In genomic region chr5:25970906-25971489, GRCh38 we compare ENCODE assay signal across 26 cellular contexts.
"Had no signal": no experiment of that assay in that cellular context is flagged by ENCODE, and none has a peak within 500 bp of the region (broad histone marks: within the 10 kb centered on the region; RNA-seq: fewer than 3 reads in every experiment).

No MANE protein-coding gene starts in this region.

- H3K27me3 ChIP-seq: pancreas, sigmoid colon, spleen, tibial nerve, uterus had no signal

- DNase-seq: hypothalamus; immature natural killer cell; kidney; left ventricle myocardium superior; lower lobe of right lung; mammary epithelial cell; mesenchymal stem cell; naive thymus-derived CD8-positive, alpha-beta T cell; nucleus accumbens; pancreas; posterior cingulate gyrus; retina; right cardiac atrium; sigmoid colon; small intestine; spleen; stimulated activated CD4-positive, alpha-beta T cell treated with anti-CD3 and anti-CD28 coated beads, Interleukin-4, amount 100 ng/mL, for 4 hours; stimulated activated CD8-positive, alpha-beta memory T cell treated with anti-CD3 and anti-CD28 coated beads, Interleukin-4, amount 100 ng/mL, for 48 hours; stimulated activated naive CD4-positive, alpha-beta T cell treated with Interleukin-2 at 50 U/mL for 16 hours; stimulated activated naive CD8-positive, alpha-beta T cell treated with anti-CD3 and anti-CD28 coated beads, Interleukin-15, amount 100 ng/mL, for 72 hours; substantia nigra; uterus had no signal

- FAIRE-seq: islet of Langerhans, kidney, pancreas, small intestine had no signal

- H3K27ac ChIP-seq: lower lobe of right lung, pancreas, prostate gland, sigmoid colon, spleen, tibial nerve, uterus had no signal

- H3K4me3 ChIP-seq: lower lobe of right lung, pancreas, prostate gland, sigmoid colon, spleen, tibial nerve, uterus had no signal

- ATAC-seq: left ventricle myocardium superior; lower lobe of right lung; naive thymus-derived CD8-positive, alpha-beta T cell; pancreas; right cardiac atrium; stimulated activated memory B cell treated with anti-CD40 and anti-IgM and Interleukin-4, amounts not matched to agents 10 μg/mL and 1 μg/mL and 100 μg/mL, for 72 hours; stimulated activated naive CD8-positive, alpha-beta T cell treated with anti-CD3 and anti-CD28 coated beads, Interleukin-15, amount 100 ng/mL, for 72 hours had no signal

- H3K9me3 ChIP-seq: lower lobe of right lung, pancreas, prostate gland, sigmoid colon, uterus had no signal

- H3K4me1 ChIP-seq: lower lobe of right lung, pancreas, prostate gland, sigmoid colon, spleen, tibial nerve, uterus had no signal

- H3K36me3 ChIP-seq: lower lobe of right lung, pancreas, prostate gland, sigmoid colon, spleen, tibial nerve, uterus had no signal
